ENCODE assay signal across 1 cellular context in genomic region chr20:35293303-35294292, GRCh38.
TF ChIP-seq lines count a peak whose summit lies in the region.

No MANE protein-coding gene starts in this region.

TF ChIP-seq in HepG2, 621 proteins besides CTCF, POLR2A, EP300 and RAD21 (continued from another document and continues in another):
- TF ChIP-seq CAMTA2 (CRISPR knock-in tag; IDR thresholded peaks at IDR 0.05; ENCODE audit: borderline replicate concordance), result 0 out of 2 replicates have a peak, but pooled peaks have one; percentile 19
- no peak for TF ChIP-seq ZBTB1 (CRISPR knock-in tag; IDR thresholded peaks at IDR 0.05; ENCODE audit: borderline replicate concordance)
- TF ChIP-seq ZNF333 (CRISPR knock-in tag; IDR thresholded peaks at IDR 0.05; ENCODE audit: borderline replicate concordance), result peak; percentile 19; the same call in 1 of the 2 replicates
- no peak for TF ChIP-seq SMAD1 (CRISPR knock-in tag; IDR thresholded peaks at IDR 0.05; ENCODE audit: borderline replicate concordance, low read depth)
- no peak for TF ChIP-seq SKI (IDR thresholded peaks at IDR 0.05; ENCODE audit: partially characterized antibody)
- TF ChIP-seq ZNF598 (CRISPR knock-in tag; IDR thresholded peaks at IDR 0.05; ENCODE audit: borderline replicate concordance), result peak; percentile 53; the same call in 1 of the 2 replicates
- TF ChIP-seq FOXO1 (CRISPR knock-in tag; IDR thresholded peaks at IDR 0.05), result no peak
- 0 out of 2 replicates have a peak, but pooled peaks have one; percentile 59 for TF ChIP-seq ZNF737 (CRISPR knock-in tag; IDR thresholded peaks at IDR 0.05; ENCODE audit: borderline replicate concordance)
- TF ChIP-seq ZNF546 (CRISPR knock-in tag; conservative IDR thresholded peaks at IDR 0.05), result peak; percentile 78; the same call in 1 of the 2 replicates
- TF ChIP-seq NFATC3 (CRISPR knock-in tag; IDR thresholded peaks at IDR 0.05), result no peak
- 0 out of 2 replicates have a peak, but pooled peaks have one; percentile 51 for TF ChIP-seq ZNF580 (CRISPR knock-in tag; IDR thresholded peaks at IDR 0.05; ENCODE audit: borderline replicate concordance, low read depth)
- no peak for TF ChIP-seq PAF1 (CRISPR knock-in tag; IDR thresholded peaks at IDR 0.05)
- 0 out of 2 replicates have a peak, but pooled peaks have one; percentile 35 for TF ChIP-seq ZNF766 (CRISPR knock-in tag; IDR thresholded peaks at IDR 0.05; ENCODE audit: borderline replicate concordance)
- TF ChIP-seq NR2F1 (CRISPR knock-in tag; IDR thresholded peaks at IDR 0.05), result peak; percentile 20 to 67; a peak in 2 of 4 replicates
- 0 out of 2 replicates have a peak, but pooled peaks have one; percentile 8 for TF ChIP-seq SP5 (CRISPR knock-in tag; IDR thresholded peaks at IDR 0.05; ENCODE audit: borderline replicate concordance, low read depth)
- TF ChIP-seq HES4 (CRISPR knock-in tag; IDR thresholded peaks at IDR 0.05; ENCODE audit: borderline replicate concordance), result no peak
- no peak for TF ChIP-seq KLF11 (CRISPR knock-in tag; IDR thresholded peaks at IDR 0.05)
- peak; percentile 54 for TF ChIP-seq ZNF883 (CRISPR knock-in tag; IDR thresholded peaks at IDR 0.05; ENCODE audit: not compliant biosample characterization)
- 0 out of 2 replicates have a peak, but pooled peaks have one; percentile 43 for TF ChIP-seq ZBTB14 (CRISPR knock-in tag; IDR thresholded peaks at IDR 0.05)
- no peak for TF ChIP-seq ZBTB40 (IDR thresholded peaks at IDR 0.05)
- TF ChIP-seq ZBTB40 (CRISPR knock-in tag; IDR thresholded peaks at IDR 0.05), result 0 out of 2 replicates have a peak, but pooled peaks have one; percentile 16
- TF ChIP-seq ZNF605 (CRISPR knock-in tag; IDR thresholded peaks at IDR 0.05), result peak; percentile 28; the same call in 1 of the 2 replicates
- TF ChIP-seq NR1H2 (CRISPR knock-in tag; IDR thresholded peaks at IDR 0.05; ENCODE audit: borderline replicate concordance, low read depth), result no peak
- peak; percentile 1; the same call in 1 of the 2 replicates for TF ChIP-seq KDM2A (CRISPR knock-in tag; IDR thresholded peaks at IDR 0.05; ENCODE audit: borderline replicate concordance, low read depth)
- no peak for TF ChIP-seq ZNF510 (CRISPR knock-in tag; IDR thresholded peaks at IDR 0.05; ENCODE audit: low read depth)
- TF ChIP-seq NFE2L1 (CRISPR knock-in tag; IDR thresholded peaks at IDR 0.05; ENCODE audit: borderline replicate concordance), result no peak
- peak; percentile 24; the same call in 1 of the 2 replicates for TF ChIP-seq HBP1 (CRISPR knock-in tag; IDR thresholded peaks at IDR 0.05; ENCODE audit: low read depth)
- TF ChIP-seq GLMP (CRISPR knock-in tag; IDR thresholded peaks at IDR 0.05; ENCODE audit: borderline replicate concordance), result no peak
- 0 out of 2 replicates have a peak, but pooled peaks have one; percentile 62 for TF ChIP-seq MBNL3 (CRISPR knock-in tag; conservative IDR thresholded peaks at IDR 0.05)
- TF ChIP-seq YY1 (IDR thresholded peaks at IDR 0.05; ENCODE audit: insufficient read depth, insufficient replicate concordance, low read depth, low read length), result no peak
- no peak for TF ChIP-seq ZNF570 (CRISPR knock-in tag; IDR thresholded peaks at IDR 0.05; ENCODE audit: borderline replicate concordance)
- no peak; the same call in 1 of the 2 replicates for TF ChIP-seq ETV5 (CRISPR knock-in tag; IDR thresholded peaks at IDR 0.05; ENCODE audit: borderline replicate concordance)
- peak; percentile 70 for TF ChIP-seq ZBTB33 (CRISPR knock-in tag; IDR thresholded peaks at IDR 0.05)
- TF ChIP-seq SOX6 (IDR thresholded peaks at IDR 0.05), result no peak
- peak; percentile 65 for TF ChIP-seq SOX6 (CRISPR knock-in tag; IDR thresholded peaks at IDR 0.05)
- TF ChIP-seq ZNF891 (CRISPR knock-in tag; IDR thresholded peaks at IDR 0.05), result peak; percentile 76
- no peak for TF ChIP-seq RFXAP (CRISPR knock-in tag; IDR thresholded peaks at IDR 0.05; ENCODE audit: borderline replicate concordance)
- TF ChIP-seq SRY (CRISPR knock-in tag; IDR thresholded peaks at IDR 0.05), result no peak
- TF ChIP-seq ZNF354B (CRISPR knock-in tag; IDR thresholded peaks at IDR 0.05), result no peak
- no peak for TF ChIP-seq ZBTB39 (CRISPR knock-in tag; IDR thresholded peaks at IDR 0.05)
- TF ChIP-seq SKIL (CRISPR knock-in tag; IDR thresholded peaks at IDR 0.05; ENCODE audit: borderline replicate concordance), result no peak; the same call in 1 of the 2 replicates
- 0 out of 2 replicates have a peak, but pooled peaks have one; percentile 24 for TF ChIP-seq ZNF292 (CRISPR knock-in tag; IDR thresholded peaks at IDR 0.05; ENCODE audit: borderline replicate concordance, low read depth)
- TF ChIP-seq GATAD1 (CRISPR knock-in tag; IDR thresholded peaks at IDR 0.05), result no peak
